ENCODE assay signal across 18 cellular contexts in the genomic region with DNA sequence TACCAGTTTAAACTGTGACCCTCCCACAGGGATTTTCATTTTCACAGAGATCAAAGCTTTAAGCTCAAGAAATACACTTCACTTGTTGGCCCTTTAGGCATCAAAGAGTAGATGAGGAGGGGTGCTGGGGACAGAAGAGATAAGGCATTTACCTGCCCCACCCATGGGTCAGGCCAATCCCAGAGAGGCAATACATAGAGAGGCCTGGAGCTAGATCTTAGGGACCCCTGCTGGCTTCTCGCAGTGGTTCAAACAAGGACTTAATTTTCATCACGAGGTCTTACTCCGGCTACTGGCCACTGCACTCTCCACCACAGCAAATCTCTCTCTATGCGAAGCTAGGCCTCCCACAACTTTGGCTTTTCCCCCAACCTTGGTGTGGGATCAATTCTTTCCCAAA.
A peak's percentile ranks its signal among the peaks of the same experiment; 100 is the strongest.
DNase-seq lines count a peak whose midpoint lies in the region; ATAC-seq, FAIRE-seq and TF ChIP-seq lines count a peak whose summit lies in the region.
"Had no signal": no experiment of that assay in that cellular context is flagged by ENCODE, and none has a peak within 500 bp of the region (broad histone marks: within the 10 kb centered on the region; RNA-seq: fewer than 3 reads in every experiment).

No MANE protein-coding gene starts in this region.

- no peak overlapping the region for H3K4me2 ChIP-seq in Loucy (ENCODE audit: low read depth, low read length, poor library complexity, severe bottlenecking)
- H3K4me2 ChIP-seq: GM23338 had no signal

- no peaks in the 10 kb centered on the region for H3K4me1 ChIP-seq in Loucy (ENCODE audit: insufficient read depth, low read length, poor library complexity, severe bottlenecking)

- H3K4me3 ChIP-seq in Loucy (ENCODE audit: low read length, poor library complexity, severe bottlenecking), result no peak overlapping the region
- no peak overlapping the region for H3K4me3 ChIP-seq in WERI-Rb-1 (ENCODE audit: low read depth, low read length)
- H3K4me3 ChIP-seq: GM12878, GM23338 had no signal

- no peaks in the 10 kb centered on the region for H3K9me2 ChIP-seq in Loucy (replicated peaks; ENCODE audit: low read depth, low read length)

- TF ChIP-seq CTCF in Loucy (conservative IDR thresholded peaks at IDR 0.05; ENCODE audit: low read length), result 0 out of 2 replicates have a peak, but pooled peaks have one; percentile 8
- TF ChIP-seq CTCF in WERI-Rb-1 (IDR thresholded peaks at IDR 0.05; ENCODE audit: low read depth, low read length), result 0 out of 2 replicates have a peak, but pooled peaks have one; percentile 4
- no peak for TF ChIP-seq CTCF in D721Med (IDR thresholded peaks at IDR 0.05; ENCODE audit: insufficient read depth, missing control alignments)

- H3K79me2 ChIP-seq in Loucy (ENCODE audit: insufficient read depth, low read length), result no peaks in the 10 kb centered on the region

- H3K27me3 ChIP-seq in Loucy (ENCODE audit: insufficient read depth, low read length, poor library complexity, severe bottlenecking) (no peaks in the 10 kb centered on the region), WERI-Rb-1 (ENCODE audit: insufficient read depth, low read depth, severe bottlenecking) (peaks cover 66% of the 10 kb centered on the region)

- H3F3A ChIP-seq in Loucy (ENCODE audit: low read depth), result no peaks in the 10 kb centered on the region

- no peaks in the 10 kb centered on the region for H4K20me1 ChIP-seq in Loucy (ENCODE audit: insufficient read depth, low read length, poor library complexity, severe bottlenecking)

- H2AFZ ChIP-seq in Loucy (ENCODE audit: low read length), result no peak overlapping the region
- H2AFZ ChIP-seq: GM23338 had no signal

- H3K9me3 ChIP-seq in Loucy (ENCODE audit: insufficient read depth, low read depth, low read length) (no peaks in the 10 kb centered on the region), WERI-Rb-1 (ENCODE audit: severe bottlenecking) (peaks cover 5% of the 10 kb centered on the region)

- H3K36me3 ChIP-seq in Loucy (ENCODE audit: insufficient read depth, low read length), result no peaks in the 10 kb centered on the region
- H3K36me3 ChIP-seq in WERI-Rb-1, result no peaks in the 10 kb centered on the region

- DNase-seq in WERI-Rb-1 (no peak), iPS-NIHi7 (ENCODE audit: extremely low spot score) (peak; percentile 26), D721Med (ENCODE audit: insufficient read length, low spot score) (no peak)
- DNase-seq: C1 segment of cervical spinal cord; Calu3; CD4-positive, alpha-beta memory T cell; COR-L47; DMS153; DND-41; GDM1; H9 had no signal

- no peak for ATAC-seq in GM21723 (IDR thresholded peaks at IDR 0.05; ENCODE audit: unreplicated experiment)
- ATAC-seq in HG03571 (IDR thresholded peaks at IDR 0.05; ENCODE audit: unreplicated experiment), result no peak
- ATAC-seq: GM12878, GM23338, HCT116 had no signal

- H3K27ac ChIP-seq in WERI-Rb-1, result no peak overlapping the region

- no peak overlapping the region for H3K9ac ChIP-seq in Loucy (ENCODE audit: low read depth, low read length, poor library complexity, severe bottlenecking)

- FAIRE-seq in D721Med (lab: Jason Lieb, UNC), result no peak
- FAIRE-seq: GM12878, GM19239 had no signal
